Comparison of ENCODE assay signal across 16 cellular contexts in genomic region chr6:168155193-168155592, GRCh38.
DNase-seq lines count a peak whose midpoint lies in the region; ATAC-seq and TF ChIP-seq lines count a peak whose summit lies in the region.
"Had no signal": no experiment of that assay in that cellular context is flagged by ENCODE, and none has a peak within 500 bp of the region (broad histone marks: within the 10 kb centered on the region; RNA-seq: fewer than 3 reads in every experiment).

No MANE protein-coding gene starts in this region.

- H3K4me1 ChIP-seq in KMS-11 (ENCODE audit: low read depth, poor library complexity, severe bottlenecking) (peaks cover 22% of the 10 kb centered on the region), endodermal cell (ENCODE audit: control insufficient read depth, insufficient read depth, low read length) (no peaks in the 10 kb centered on the region), trophoblast cell (ENCODE audit: control insufficient read depth in 1 of 2, insufficient read depth in 2 of 2, low read length in 2 of 2) (peaks cover 8 to 16% of the 10 kb centered on the region in 2 experiments), aorta (ENCODE audit: control insufficient read depth in 1 of 2, insufficient read depth in 2 of 2, low read length in 2 of 2) (no peaks in the 10 kb centered on the region)

- H3K79me2 ChIP-seq in KMS-11 (ENCODE audit: insufficient read depth, low read depth) (no peaks in the 10 kb centered on the region), trophoblast cell (ENCODE audit: control insufficient read depth, insufficient read depth, low read length, poor library complexity) (no peaks in the 10 kb centered on the region)

- H3K4me3 ChIP-seq in KMS-11 (IDR thresholded peaks at IDR 0.05; ENCODE audit: insufficient read depth, low read depth, low read length) (no peak overlapping the region), endodermal cell (ENCODE audit: low read length) (no peak overlapping the region), trophoblast cell (ENCODE audit: low read depth, low read length) (no peak overlapping the region), aorta (ENCODE audit: low read length in 2 of 2) (no peak overlapping the region)
- H3K4me3 ChIP-seq: upper lobe of left lung had no signal

- no peak for ATAC-seq in HG03521 (IDR thresholded peaks at IDR 0.05; ENCODE audit: unreplicated experiment)
- no peak for ATAC-seq in aorta (ENCODE audit: low FRiP score)
- ATAC-seq: CD8-positive, alpha-beta T cell had no signal

- H3K18ac ChIP-seq in trophoblast cell (ENCODE audit: low read length): no peak overlapping the region

- H3K27me3 Mint-ChIP-seq in endodermal cell (ENCODE audit: insufficient read depth): peaks cover 11% of the 10 kb centered on the region

- no peak overlapping the region for H3K4me3 Mint-ChIP-seq in endodermal cell
- H3K4me3 Mint-ChIP-seq: activated CD4-positive, alpha-beta T cell treated with anti-CD3 and anti-CD28 coated beads, Interleukin-2, amount 10 ng/mL, durations not matched to agents 7 days and 5 days; CD8-positive, alpha-beta T cell had no signal

- H3K79me1 ChIP-seq in trophoblast cell (ENCODE audit: low read length): no peaks in the 10 kb centered on the region

- H3K4me2 ChIP-seq in KMS-11 (no peak overlapping the region), trophoblast cell (ENCODE audit: low read length) (no peak overlapping the region)

- peak; percentile 50 for DNase-seq in EL
- peak; percentile 39 for DNase-seq in endodermal cell
- no peak for DNase-seq in trophoblast cell
- no peak for DNase-seq in stimulated activated naive CD4-positive, alpha-beta T cell treated with Interleukin-2 at 50 U/mL for 16 hours (lab: John Stamatoyannopoulos, UW)
- no peak for DNase-seq in KG1 (lab: John Stamatoyannopoulos, UW)
- no peak for DNase-seq in aorta
- DNase-seq: activated CD4-positive, alpha-beta T cell treated with anti-CD3 and anti-CD28 coated beads, Interleukin-2, amount 10 ng/mL, durations not matched to agents 7 days and 5 days; anterior cingulate cortex; effector CD8-positive, alpha-beta T cell; glutamatergic neuron; NCI-H187; stimulated activated CD4-positive, alpha-beta T cell treated with anti-CD3 and anti-CD28 coated beads, Interleukin-4, amount 100 ng/mL, for 1 hour; upper lobe of left lung had no signal

- no peaks in the 10 kb centered on the region for H3K36me3 Mint-ChIP-seq in endodermal cell (ENCODE audit: low read depth)
- H3K36me3 Mint-ChIP-seq: CD8-positive, alpha-beta T cell had no signal

- H3K27me3 ChIP-seq in KMS-11 (ENCODE audit: insufficient read depth, low read depth) (no peaks in the 10 kb centered on the region), endodermal cell (ENCODE audit: control insufficient read depth, insufficient read depth, low read length, poor library complexity, severe bottlenecking) (no peaks in the 10 kb centered on the region), trophoblast cell (ENCODE audit: insufficient read depth, low read length) (no peaks in the 10 kb centered on the region), aorta (ENCODE audit: control insufficient read depth in 1 of 2, insufficient read depth in 2 of 2, low read length in 1 of 2) (no peaks in the 10 kb centered on the region)
- H3K27me3 ChIP-seq: upper lobe of left lung had no signal

- no peak overlapping the region for H4K8ac ChIP-seq in trophoblast cell (ENCODE audit: low read depth, low read length)

- H3K4ac ChIP-seq in trophoblast cell (ENCODE audit: low read depth, low read length): no peak overlapping the region

- H4K91ac ChIP-seq in trophoblast cell (ENCODE audit: low read depth, low read length): peak overlapping the region; percentile 22

- H3K14ac ChIP-seq in trophoblast cell (ENCODE audit: low read length): peak overlapping the region; percentile 9

- H3K9me3 ChIP-seq in endodermal cell (ENCODE audit: control insufficient read depth, low read length) (no peaks in the 10 kb centered on the region), trophoblast cell (ENCODE audit: insufficient read depth, low read depth, low read length) (peaks cover 2% of the 10 kb centered on the region), aorta (ENCODE audit: control insufficient read depth, low read length) (no peaks in the 10 kb centered on the region)
- H3K9me3 ChIP-seq: upper lobe of left lung had no signal

- H3K4me1 Mint-ChIP-seq in endodermal cell: peaks cover 21% of the 10 kb centered on the region
- H3K4me1 Mint-ChIP-seq: activated CD4-positive, alpha-beta T cell treated with anti-CD3 and anti-CD28 coated beads, Interleukin-2, amount 10 ng/mL, durations not matched to agents 7 days and 5 days had no signal

- no peak overlapping the region for H3K23ac ChIP-seq in trophoblast cell (ENCODE audit: low read length)

- H3K27ac ChIP-seq in KMS-11 (no peak overlapping the region), endodermal cell (ENCODE audit: low read depth, low read length) (no peak overlapping the region), trophoblast cell (ENCODE audit: low read depth, low read length) (no peak overlapping the region), aorta (ENCODE audit: low read depth in 1 of 2, low read length in 2 of 2) (no peak overlapping the region)
- H3K27ac ChIP-seq: upper lobe of left lung had no signal

- no peak overlapping the region for H2BK5ac ChIP-seq in trophoblast cell (ENCODE audit: low read depth, low read length, poor library complexity)

- no peaks in the 10 kb centered on the region for H4K20me1 ChIP-seq in KMS-11 (ENCODE audit: insufficient read depth)

- no peaks in the 10 kb centered on the region for H3K9me3 Mint-ChIP-seq in endodermal cell
- H3K9me3 Mint-ChIP-seq: activated CD4-positive, alpha-beta T cell treated with anti-CD3 and anti-CD28 coated beads, Interleukin-2, amount 10 ng/mL, durations not matched to agents 7 days and 5 days; CD8-positive, alpha-beta T cell had no signal

- intact Hi-C loops in aorta (cut with DNase I): no loop called here

- H2BK12ac ChIP-seq in trophoblast cell (ENCODE audit: low read length): no peak overlapping the region

- TF ChIP-seq CTCF in KMS-11 (conservative IDR thresholded peaks at IDR 0.05; ENCODE audit: low read depth, low read length) (no peak), endodermal cell (conservative IDR thresholded peaks at IDR 0.05) (no peak)

- no peak overlapping the region for H3K27ac Mint-ChIP-seq in endodermal cell
- H3K27ac Mint-ChIP-seq: activated CD4-positive, alpha-beta T cell treated with anti-CD3 and anti-CD28 coated beads, Interleukin-2, amount 10 ng/mL, durations not matched to agents 7 days and 5 days; CD8-positive, alpha-beta T cell had no signal

- H2BK120ac ChIP-seq in trophoblast cell (ENCODE audit: insufficient read depth, low read length, poor library complexity): no peak overlapping the region

- H3K9ac ChIP-seq in KMS-11 (no peak overlapping the region), endodermal cell (ENCODE audit: extremely low read depth, low read length, poor library complexity, severe bottlenecking) (no peak overlapping the region), trophoblast cell (ENCODE audit: low read length) (no peak overlapping the region)

- no peak overlapping the region for H4K12ac ChIP-seq in trophoblast cell (ENCODE audit: low read depth, low read length)

- 84 to 94% methylated on average over 3 to 5 of the region's 5 CpGs for WGBS in endodermal cell (ENCODE audit: insufficient coverage in 1 of 2, insufficient read length in 1 of 2), 2 experiments
- WGBS in trophoblast cell (ENCODE audit: extremely low coverage, insufficient coverage, insufficient read length): no CpG with 5 or more reads among the region's 5 CpGs
- 86 to 92% methylated on average over 5 of the region's 5 CpGs for WGBS in aorta, 2 donors

- H3K36me3 ChIP-seq in KMS-11 (ENCODE audit: insufficient read depth): no peaks in the 10 kb centered on the region
- no peaks in the 10 kb centered on the region for H3K36me3 ChIP-seq in endodermal cell (ENCODE audit: control insufficient read depth, insufficient read depth, low read length)
- H3K36me3 ChIP-seq in trophoblast cell (ENCODE audit: control insufficient read depth in 1 of 2, insufficient read depth in 2 of 2, low read length in 2 of 2): no peaks in the 10 kb centered on the region
- no peaks in the 10 kb centered on the region for H3K36me3 ChIP-seq in aorta (ENCODE audit: control insufficient read depth in 1 of 2, insufficient read depth in 2 of 2, low read length in 1 of 2)
- H3K36me3 ChIP-seq: upper lobe of left lung had no signal

- no peak overlapping the region for H2AK5ac ChIP-seq in trophoblast cell (ENCODE audit: low read length)

- H2AFZ ChIP-seq in KMS-11 (ENCODE audit: low read depth) (peak overlapping the region; percentile 14; the same call in 1 of the 2 replicates), trophoblast cell (ENCODE audit: insufficient read depth, low read length, poor library complexity) (no peak overlapping the region)

Comparison
In these comparisons a context has a peak if more than half of its experiments do, and no peak if none do; other contexts are left out.
1. DNase-seq: peak in EL (single experiment) and endodermal cell (single experiment); none in trophoblast cell (0 of 2), stimulated activated naive CD4-positive, alpha-beta T cell treated with Interleukin-2 at 50 U/mL for 16 hours (single experiment), KG1 (single experiment) and aorta (0 of 2).